8 cellular contexts compared by ENCODE assay signal in genomic region chr19:48255376-48256303, GRCh38. TPM values are rescaled to one million over a fixed set of nuclear protein-coding genes. Genes with fewer than 3 reads are reported as not detected.
A peak's percentile ranks its signal among the peaks of the same experiment; 100 is the strongest.
DNase-seq lines count a peak whose midpoint lies in the region; ATAC-seq, FAIRE-seq and TF ChIP-seq lines count a peak whose summit lies in the region.

Gene CARD8 (minus strand): TSS chr19:48255912. CDS start chr19:48241020, 14,892 bp downstream.

- no peak for TF ChIP-seq EP300 in A549 (IDR thresholded peaks at IDR 0.05)

- no peaks in the 10 kb centered on the region for H3K27me3 ChIP-seq in keratinocyte (ENCODE audit: control insufficient read depth, extremely low read depth, insufficient read depth, low read length)

- POLR2A ChIA-PET in A549 (lab: Yijun Ruan, JAX), result interaction anchor here (0.6 to 1.7 kb wide), 7 partner anchors 16 to 644 kb away, joined by 3 to 17 read pairs (median 5); partner anchors contain the start of genes PLA2G4C, SYNGR4 and TMEM143

- H3K9ac ChIP-seq in keratinocyte (ENCODE audit: control insufficient read depth, extremely low read depth, insufficient read depth, low read length), result peak within 1 kb of the TSS; percentile 91

- peak; percentile 53 for TF ChIP-seq POLR2A in A549 (IDR thresholded peaks at IDR 0.05; ENCODE audit: low read length)

- H3K4me1 ChIP-seq in A549 (peaks cover 13% of the 10 kb centered on the region), keratinocyte (ENCODE audit: control insufficient read depth, extremely low read depth, insufficient read depth, low read length) (peaks cover 3% of the 10 kb centered on the region)

- DNase-seq in A549 (ENCODE audit: low read depth in 1 of 2, low spot score in 1 of 2) (peak; percentile 88 to 93), NCI-H446 treated with DMSO at 0.1 percent for 48 hours (lab: John Stamatoyannopoulos, UW) (peak; percentile 87), cerebellum (ENCODE audit: low spot score) (peak; percentile 78), keratinocyte (ENCODE audit: low read depth, low spot score) (no peak)
- peak; percentile 73 for DNase-seq in activated CD4-positive, CD25-positive, alpha-beta regulatory T cell treated with anti-CD3 and anti-CD28 coated beads, Interleukin-2, amount 50 U/mL, for 72 hours
- DNase-seq in stimulated activated CD4-positive, alpha-beta T cell treated with anti-CD3 and anti-CD28 coated beads, Interleukin-12 subunit alpha, Interleukin-12 subunit beta, amount 100 ng/mL, for 48 hours (ENCODE audit: low read depth in 2 of 3, low spot score in 1 of 3), result peak; percentile 64 to 73 (median 73)

- H3K4me3 ChIP-seq in A549, result peak within 1 kb of the TSS; percentile 57
- H3K4me3 ChIP-seq in keratinocyte (ENCODE audit: control insufficient read depth in 2 of 3, extremely low read depth in 1 of 3, insufficient read depth in 2 of 3, low read depth in 1 of 3, low read length in 3 of 3), result peak within 1 kb of the TSS; percentile 45 to 79 (median 75)

- 13% methylated on average over 15 of the region's 15 CpGs for WGBS in A549 (ENCODE audit: missing lambda C conversion rate)

- H2AFZ ChIP-seq in keratinocyte (ENCODE audit: control insufficient read depth, low read length), result peak within 1 kb of the TSS; percentile 85

- H3K9me3 ChIP-seq in A549 (no peaks in the 10 kb centered on the region), keratinocyte (ENCODE audit: control insufficient read depth, low read depth, low read length) (no peaks in the 10 kb centered on the region)

- TF ChIP-seq CTCF in A549 (IDR thresholded peaks at IDR 0.05) (no peak), keratinocyte (optimal IDR thresholded peaks at IDR 0.05 in 1 of 3, IDR thresholded peaks at IDR 0.05 in 1 of 3, conservative IDR thresholded peaks at IDR 0.05 in 1 of 3; ENCODE audit: extremely low read depth in 1 of 3, insufficient read depth in 2 of 3, low read length in 3 of 3) (peak in 1 of 3 experiments; percentile 8)

- dilution Hi-C loops in keratinocyte (cut with MboI; ENCODE audit: extremely low pct_ligation_motif_present, low sequenced_read_pairs), result no loop called here

- FAIRE-seq in A549 (lab: Jason Lieb, UNC), result no peak
- FAIRE-seq in keratinocyte (lab: Jason Lieb, UNC), result peak; percentile 66

- no peaks in the 10 kb centered on the region for H4K20me1 ChIP-seq in keratinocyte (ENCODE audit: control insufficient read depth, extremely low read depth, insufficient read depth, low read length)

- H3K27ac ChIP-seq in A549 (peak within 1 kb of the TSS; percentile 87), keratinocyte (ENCODE audit: control insufficient read depth, insufficient read depth, low read length) (peak within 1 kb of the TSS; percentile 95)

- no peaks in the 10 kb centered on the region for H3K36me3 ChIP-seq in keratinocyte (ENCODE audit: control insufficient read depth in 2 of 2, extremely low read depth in 1 of 2, insufficient read depth in 2 of 2, low read length in 2 of 2)

- CTCF ChIA-PET in A549 (lab: Yijun Ruan, JAX), result interaction anchor here (0.6 to 2.8 kb wide), 10 partner anchors 9 to 293 kb away, joined by 3 to 13 read pairs (median 4); partner anchors contain the start of gene KDELR1

- peak; percentile 95 to 98 for ATAC-seq in A549
- ATAC-seq in GM18867 (IDR thresholded peaks at IDR 0.05; ENCODE audit: unreplicated experiment), result peak; percentile 61
- peak; percentile 48 for ATAC-seq in HG03196 (IDR thresholded peaks at IDR 0.05; ENCODE audit: unreplicated experiment)

- H3K4me2 ChIP-seq in A549, result peak within 1 kb of the TSS; percentile 69
- H3K4me2 ChIP-seq in keratinocyte (ENCODE audit: control insufficient read depth, extremely low read depth, insufficient read depth, low read depth, low read length), result peak within 1 kb of the TSS; percentile 87

- H3K9me1 ChIP-seq in keratinocyte (ENCODE audit: control insufficient read depth, extremely low read depth, insufficient read depth, low read length), result no peaks in the 10 kb centered on the region

- no peaks in the 10 kb centered on the region for H3K79me2 ChIP-seq in keratinocyte (ENCODE audit: control insufficient read depth, insufficient read depth, low read length)

- TF ChIP-seq RAD21 in A549 (conservative IDR thresholded peaks at IDR 0.05 in 1 of 2, IDR thresholded peaks at IDR 0.05 in 1 of 2), result no peak

TF ChIP-seq in A549, 52 proteins besides CTCF, POLR2A, EP300 and RAD21:
- TF ChIP-seq TFCP2L1 (CRISPR knock-in tag; IDR thresholded peaks at IDR 0.05) (no peak), MAX (IDR thresholded peaks at IDR 0.05) (peak; percentile 57; the same call in 1 of the 2 replicates), KDM5A (IDR thresholded peaks at IDR 0.05) (peak; percentile 48; the same call in 1 of the 2 replicates), JUN (IDR thresholded peaks at IDR 0.05) (peak; percentile 61 to 88; a peak in 4 of 5 replicates), MAFK (IDR thresholded peaks at IDR 0.05; ENCODE audit: partially characterized antibody) (peak; percentile 68), PHF8 (IDR thresholded peaks at IDR 0.05; ENCODE audit: borderline replicate concordance, low read depth) (peak; percentile 84; the same call in 1 of the 2 replicates)

RNA-seq across cellular contexts. Expression of gene CARD8, which starts in this region (rescaled TPM):
- polyA plus RNA-seq in A549 (2011; rRNA removed) (27.4 and 34.7 TPM in 2 replicates), A549 (2017; fragmentation: RNase III; extraction: RNeasy Plus Mini Kit Qiagen cat#74134 plus additional on column Dnase treatment) (27.2 to 27.5 TPM (median 27.5 TPM) in 3 replicates), keratinocyte (5.0 to 6.2 TPM (median 5.2 TPM) in 3 replicates)
- polyA plus RNA-seq in A549 (2012; cell fraction: cytosol; rRNA removed), result 10.9 and 11.3 TPM in 2 replicates
- polyA plus RNA-seq in A549 (2012; cell fraction: nucleus; rRNA removed), result 14.2 and 19.3 TPM in 2 replicates
- 34.8 and 41.5 TPM in 2 replicates for polyA minus RNA-seq in A549 (2011; rRNA and poly(A)+ RNA removed)
- 46.5 TPM for total RNA-seq in cerebellum
- polyA plus RNA-seq in keratinocyte (2011; ENCODE audit: low read depth), result 3.3 TPM
- polyA plus RNA-seq in keratinocyte (2011; cell fraction: cytosol; rRNA removed), result 2.7 and 3.3 TPM in 2 replicates
- 11.8 and 14.7 TPM in 2 replicates for polyA plus RNA-seq in keratinocyte (2011; cell fraction: nucleus; rRNA removed)
- 1.5 and 5.4 TPM in 2 replicates for polyA plus RNA-seq in keratinocyte (2012; ENCODE audit: low replicate concordance)
- 2.6 to 7.4 TPM (median 5.6 TPM) in 3 replicates for polyA minus RNA-seq in keratinocyte
- 1.5 TPM for polyA minus RNA-seq in keratinocyte (2011; cell fraction: cytosol; rRNA and poly(A)+ RNA removed)
- polyA minus RNA-seq in keratinocyte (2011; cell fraction: nucleus; rRNA and poly(A)+ RNA removed), result 5.7 and 6.2 TPM in 2 replicates
